1 cellular context compared by ENCODE assay signal in the genomic region with DNA sequence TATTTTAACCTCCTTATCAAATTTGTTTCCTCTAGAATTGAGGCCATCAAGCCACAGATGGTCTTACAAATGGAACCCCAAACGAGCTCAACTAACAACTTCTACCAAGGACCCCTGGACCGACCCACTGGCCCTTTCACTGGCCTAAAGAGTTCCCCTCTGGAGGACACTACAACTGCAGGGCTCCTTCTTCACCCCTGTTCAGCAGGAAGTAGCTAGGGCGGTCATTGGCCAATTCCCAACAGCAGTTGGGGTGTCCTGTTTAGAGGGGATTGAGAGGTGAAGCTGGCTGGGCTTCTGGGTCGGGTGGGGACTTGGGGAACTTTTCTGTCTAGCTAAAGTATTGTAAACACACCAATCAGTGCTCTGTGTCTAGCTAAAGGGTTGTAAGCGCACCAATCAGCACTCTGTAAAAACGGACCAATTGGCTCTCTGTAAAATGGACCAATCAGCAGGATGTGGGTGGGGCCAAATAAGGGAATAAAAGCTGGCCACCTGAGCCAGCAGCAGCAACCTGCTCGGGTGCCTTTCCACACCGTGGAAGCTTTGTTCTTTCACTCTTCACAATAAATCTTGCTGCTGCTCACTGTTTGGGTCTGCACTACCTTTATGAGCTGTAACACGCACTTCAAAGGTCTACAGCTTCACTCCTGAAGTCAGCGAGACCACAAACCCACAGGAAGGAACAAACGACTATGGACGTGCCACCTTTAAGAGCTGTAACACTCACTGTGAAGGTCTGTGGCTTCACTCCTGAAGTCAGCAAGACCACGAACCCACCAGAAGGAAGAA.
A peak's percentile ranks its signal among the peaks of the same experiment; 100 is the strongest.
TF ChIP-seq lines count a peak whose summit lies in the region.

No MANE protein-coding gene starts in this region.

TF ChIP-seq in WTC11, 78 proteins besides CTCF, POLR2A, EP300 and RAD21:
- TF ChIP-seq NFYB (CRISPR knock-in tag; conservative IDR thresholded peaks at IDR 0.05; ENCODE audit: low read depth), result 0 out of 2 replicates have a peak, but pooled peaks have one; percentile 26
TF ChIP-seq in WTC11: peak in this region for 1; not testable (repeated sequence) for 77.
